7 cellular contexts compared by ENCODE assay signal in the genomic region with DNA sequence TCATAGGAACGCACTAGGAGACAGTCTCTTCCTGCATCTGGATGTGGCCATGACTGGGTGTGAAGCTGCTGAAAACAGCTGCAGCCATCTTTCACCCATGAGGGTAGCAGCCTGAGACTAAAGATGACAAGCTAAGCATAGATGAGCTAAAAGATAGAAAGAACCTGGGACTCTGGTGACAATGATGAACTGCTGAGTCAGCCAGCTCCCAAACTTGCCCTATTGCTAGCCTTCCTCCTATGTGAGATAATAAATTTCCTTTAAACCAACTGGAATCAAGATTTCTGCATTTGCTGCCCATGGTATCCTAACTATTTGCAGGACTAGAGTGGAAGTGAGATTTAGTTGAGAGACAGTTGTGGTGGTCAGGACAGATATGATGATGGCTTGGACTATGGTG.
"Had no signal": no experiment of that assay in that cellular context is flagged by ENCODE, and none has a peak within 500 bp of the region (broad histone marks: within the 10 kb centered on the region; RNA-seq: fewer than 3 reads in every experiment).

No MANE protein-coding gene starts in this region.

- H3K9ac ChIP-seq: GM23248 had no signal

- DNase-seq: GM23248, GOT3, H9, HCEC 1CT, KG1 had no signal

- H2AFZ ChIP-seq: GM23248 had no signal

- H3K4me3 ChIP-seq: GM23248 had no signal

- H3K27ac ChIP-seq: GM23248 had no signal

- FAIRE-seq: H54, HTR-8/SVneo had no signal
